In the genomic region with DNA sequence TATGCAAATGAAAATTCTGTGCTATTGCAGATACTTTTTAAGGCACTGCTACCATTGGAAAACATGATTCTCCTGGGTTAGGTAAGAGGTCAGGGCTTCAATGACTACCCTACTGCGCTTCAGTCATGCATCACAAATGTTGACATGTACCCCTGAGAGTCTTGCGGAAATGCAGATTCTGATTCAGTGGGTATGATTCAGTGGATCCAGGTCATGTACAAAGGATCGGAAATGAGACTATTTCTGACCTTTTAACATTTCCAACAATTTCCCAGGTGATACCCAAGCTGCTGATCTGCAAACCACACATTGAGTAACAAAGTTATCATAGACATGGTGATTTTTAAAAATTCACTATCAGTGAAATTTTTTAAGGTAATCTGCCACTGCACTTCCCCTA, we compare ENCODE assay signal across 32 cellular contexts.
"Had no signal": no experiment of that assay in that cellular context is flagged by ENCODE, and none has a peak within 500 bp of the region (broad histone marks: within the 10 kb centered on the region; RNA-seq: fewer than 3 reads in every experiment).

No MANE protein-coding gene starts in this region.

- H3K27me3 Mint-ChIP-seq: activated CD4-positive, alpha-beta memory T cell treated with anti-CD3 and anti-CD28 coated beads for 36 hours; activated CD4-positive, alpha-beta T cell treated with anti-CD3 and anti-CD28 coated beads for 36 hours; activated naive CD4-positive, alpha-beta T cell treated with anti-CD3 and anti-CD28 coated beads, Interleukin-2, amount 10 ng/mL, durations not matched to agents 7 days and 5 days; activated naive CD8-positive, alpha-beta T cell; IgD-negative memory B cell had no signal

- H3K36me3 Mint-ChIP-seq: activated CD4-positive, alpha-beta memory T cell treated with anti-CD3 and anti-CD28 coated beads for 36 hours; activated naive CD4-positive, alpha-beta T cell treated with anti-CD3 and anti-CD28 coated beads, Interleukin-2, amount 10 ng/mL, durations not matched to agents 7 days and 5 days; activated naive CD8-positive, alpha-beta T cell; IgD-negative memory B cell; WTC11 had no signal

- H3K9me3 Mint-ChIP-seq: activated CD4-positive, alpha-beta memory T cell treated with anti-CD3 and anti-CD28 coated beads for 36 hours; activated naive CD4-positive, alpha-beta T cell treated with anti-CD3 and anti-CD28 coated beads, Interleukin-2, amount 10 ng/mL, durations not matched to agents 7 days and 5 days had no signal

- DNase-seq: activated CD4-positive, alpha-beta memory T cell treated with anti-CD3 and anti-CD28 coated beads for 36 hours; activated CD4-positive, alpha-beta T cell treated with anti-CD3 and anti-CD28 coated beads for 36 hours; activated CD4-positive, alpha-beta T cell treated with anti-CD3 and anti-CD28 coated beads, Interleukin-2, amount 50 U/mL, for 1 hour; activated CD8-positive, alpha-beta memory T cell treated with anti-CD3 and anti-CD28 coated beads, Interleukin-2, amount 50 U/mL, for 48 hours; activated effector memory CD4-positive, alpha-beta T cell treated with Interleukin-2 at 50 U/mL for 16 hours; activated naive CD4-positive, alpha-beta T cell treated with anti-CD3 and anti-CD28 coated beads, Interleukin-2, amount 10 ng/mL, durations not matched to agents 7 days and 5 days; activated T-cell treated with anti-CD3 and anti-CD28 coated beads, Interleukin-2, amount 50 U/mL, for 48 hours; amygdala; caudate nucleus; cerebellar nuclear complex; Kasumi-1; KBM-7; NCI-H1105; NCI-H1417 treated with DMSO at 0.1 percent for 48 hours; NCI-H187 treated with DMSO at 0.1 percent for 48 hours; NCI-H2081; NCI-H2171 treated with DMSO at 0.1 percent for 48 hours; NCI-H2227 treated with DMSO at 0.1 percent for 48 hours; NCI-H446 treated with DMSO at 0.1 percent for 48 hours; NCI-H524; NCI-H69; PC-9; SHP77; SJCRH30; T1000 had no signal

- H3K27ac Mint-ChIP-seq: activated CD4-positive, alpha-beta memory T cell treated with anti-CD3 and anti-CD28 coated beads for 36 hours; activated CD4-positive, alpha-beta T cell treated with anti-CD3 and anti-CD28 coated beads for 36 hours; activated naive CD4-positive, alpha-beta T cell treated with anti-CD3 and anti-CD28 coated beads, Interleukin-2, amount 10 ng/mL, durations not matched to agents 7 days and 5 days; activated naive CD8-positive, alpha-beta T cell; IgD-negative memory B cell; WTC11 had no signal

- H3K4me3 Mint-ChIP-seq: activated CD4-positive, alpha-beta memory T cell treated with anti-CD3 and anti-CD28 coated beads for 36 hours; activated CD4-positive, alpha-beta T cell treated with anti-CD3 and anti-CD28 coated beads for 36 hours; activated naive CD4-positive, alpha-beta T cell treated with anti-CD3 and anti-CD28 coated beads, Interleukin-2, amount 10 ng/mL, durations not matched to agents 7 days and 5 days; activated naive CD8-positive, alpha-beta T cell; IgD-negative memory B cell; WTC11 had no signal

- FAIRE-seq: TTC549 had no signal

- H3K4me1 Mint-ChIP-seq: activated CD4-positive, alpha-beta T cell treated with anti-CD3 and anti-CD28 coated beads for 36 hours; activated naive CD4-positive, alpha-beta T cell treated with anti-CD3 and anti-CD28 coated beads, Interleukin-2, amount 10 ng/mL, durations not matched to agents 7 days and 5 days; IgD-negative memory B cell had no signal

- H3K27me3 ChIP-seq: ascending aorta, SJCRH30 had no signal

- H3K4me3 ChIP-seq: ascending aorta, PC-9, SJCRH30, SK-N-MC had no signal

- H3K36me3 ChIP-seq: ascending aorta, SJCRH30 had no signal

- ATAC-seq: activated CD4-positive, alpha-beta T cell treated with anti-CD3 and anti-CD28 coated beads for 36 hours; activated CD4-positive, CD25-positive, alpha-beta regulatory T cell treated with anti-CD3 and anti-CD28 coated beads, Interleukin-2, amount 50 U/mL, for 24 hours; WTC11 had no signal
